1 cellular context compared by ENCODE assay signal in genomic region chr22:48950151-48950915, GRCh38.
TF ChIP-seq lines count a peak whose summit lies in the region.

No MANE protein-coding gene starts in this region.

TF ChIP-seq in GM12891, 5 proteins besides CTCF, POLR2A, EP300 and RAD21:
- TF ChIP-seq POU2F2 (IDR thresholded peaks at IDR 0.05; ENCODE audit: low read depth, low read length) (no peak), PAX5 (IDR thresholded peaks at IDR 0.05; ENCODE audit: insufficient read depth, low read length, severe bottlenecking) (no peak), SPI1 (IDR thresholded peaks at IDR 0.05; ENCODE audit: low read depth, low read length) (no peak), TAF1 (IDR thresholded peaks at IDR 0.05; ENCODE audit: low read depth, low read length) (no peak), POLR2AphosphoS5 (IDR thresholded peaks at IDR 0.05; ENCODE audit: low read depth, low read length) (no peak)
